2 cellular contexts compared by ENCODE assay signal in the genomic region with DNA sequence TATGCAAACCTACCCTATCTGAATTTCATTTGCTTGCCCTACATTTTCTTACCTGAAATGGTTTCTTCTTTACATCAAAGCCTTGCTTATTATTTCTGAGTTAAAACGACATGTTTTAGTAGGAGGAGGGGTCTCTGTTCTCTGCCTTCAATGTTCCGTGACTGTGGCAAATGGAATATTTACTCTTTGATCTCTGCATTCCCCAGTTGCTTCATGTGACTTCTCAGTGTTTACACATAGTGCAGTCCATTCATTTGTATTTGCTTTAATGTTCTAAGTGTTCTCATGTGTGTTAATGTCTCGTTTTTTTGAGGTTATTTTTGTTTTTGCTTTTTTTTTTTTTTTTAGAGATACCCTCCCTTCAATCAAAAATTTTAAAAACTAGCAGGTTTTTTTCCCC.
TF ChIP-seq lines count a peak whose summit lies in the region.

No MANE protein-coding gene starts in this region.

TF ChIP-seq in A549, 52 proteins besides CTCF, POLR2A, EP300 and RAD21 (continued from another document):
- TF ChIP-seq RFX5 (IDR thresholded peaks at IDR 0.05) (no peak), NR3C1 (IDR thresholded peaks at IDR 0.05) (no peak)

TF ChIP-seq in IMR-90, 13 proteins besides CTCF, POLR2A, EP300 and RAD21 (continued from another document):
- TF ChIP-seq MXI1 (IDR thresholded peaks at IDR 0.05; ENCODE audit: borderline replicate concordance, low read depth, low read length), result no peak
